In the genomic region with DNA sequence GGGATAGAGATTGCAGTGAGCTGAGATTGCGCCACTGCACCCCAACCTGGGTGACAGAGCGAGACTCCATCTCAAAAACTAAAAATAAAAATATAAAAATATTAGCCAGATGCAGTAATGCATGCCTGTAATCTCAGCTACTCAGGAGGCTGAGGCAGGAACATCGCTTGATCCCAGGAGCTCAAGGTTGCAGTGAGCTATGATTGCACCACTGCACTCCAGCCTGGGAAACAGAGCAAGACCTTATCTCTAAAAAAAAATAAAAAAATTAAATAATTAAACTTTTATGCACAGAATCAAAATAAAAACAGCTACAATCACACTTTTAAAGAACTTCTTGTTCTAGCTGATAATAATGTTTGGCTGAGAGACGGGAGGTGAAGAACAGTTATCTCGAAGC, we compare ENCODE assay signal across 34 cellular contexts.
"Had no signal": no experiment of that assay in that cellular context is flagged by ENCODE, and none has a peak within 500 bp of the region (broad histone marks: within the 10 kb centered on the region; RNA-seq: fewer than 3 reads in every experiment).

No MANE protein-coding gene starts in this region.

- DNase-seq: Karpas-422, Kasumi-1, KG1, MG63, MM.1S, MV-4-11, NCI-H1048, NCI-H1092, NCI-H1092 treated with DMSO at 0.1 percent for 48 hours, NCI-H1105, NCI-H1105 treated with DMSO at 0.1 percent for 48 hours, NCI-H1417, NCI-H1417 treated with DMSO at 0.1 percent for 48 hours, NCI-H1436, NCI-H1436 treated with DMSO at 0.1 percent for 48 hours, NCI-H146, NCI-H1694, NCI-H1694 treated with DMSO at 0.1 percent for 48 hours, NCI-H187, NCI-H187 treated with DMSO at 0.1 percent for 48 hours, NCI-H1930, NCI-H2029, NCI-H2029 treated with DMSO at 0.1 percent for 48 hours, NCI-H2081, NCI-H2081 treated with DMSO at 0.1 percent for 48 hours, NCI-H2107, NCI-H2171, NCI-H2171 treated with DMSO at 0.1 percent for 48 hours, NCI-H2227 treated with DMSO at 0.1 percent for 48 hours, NCI-H226, NCI-H345, NCI-H446, NCI-H446 treated with DMSO at 0.1 percent for 48 hours had no signal

- H3K36me3 ChIP-seq: MG63 had no signal

- H3K27ac ChIP-seq: KMS-11 had no signal

- H3K4me3 ChIP-seq: MG63 had no signal
